ENCODE assay signal across 10 cellular contexts in the genomic region with DNA sequence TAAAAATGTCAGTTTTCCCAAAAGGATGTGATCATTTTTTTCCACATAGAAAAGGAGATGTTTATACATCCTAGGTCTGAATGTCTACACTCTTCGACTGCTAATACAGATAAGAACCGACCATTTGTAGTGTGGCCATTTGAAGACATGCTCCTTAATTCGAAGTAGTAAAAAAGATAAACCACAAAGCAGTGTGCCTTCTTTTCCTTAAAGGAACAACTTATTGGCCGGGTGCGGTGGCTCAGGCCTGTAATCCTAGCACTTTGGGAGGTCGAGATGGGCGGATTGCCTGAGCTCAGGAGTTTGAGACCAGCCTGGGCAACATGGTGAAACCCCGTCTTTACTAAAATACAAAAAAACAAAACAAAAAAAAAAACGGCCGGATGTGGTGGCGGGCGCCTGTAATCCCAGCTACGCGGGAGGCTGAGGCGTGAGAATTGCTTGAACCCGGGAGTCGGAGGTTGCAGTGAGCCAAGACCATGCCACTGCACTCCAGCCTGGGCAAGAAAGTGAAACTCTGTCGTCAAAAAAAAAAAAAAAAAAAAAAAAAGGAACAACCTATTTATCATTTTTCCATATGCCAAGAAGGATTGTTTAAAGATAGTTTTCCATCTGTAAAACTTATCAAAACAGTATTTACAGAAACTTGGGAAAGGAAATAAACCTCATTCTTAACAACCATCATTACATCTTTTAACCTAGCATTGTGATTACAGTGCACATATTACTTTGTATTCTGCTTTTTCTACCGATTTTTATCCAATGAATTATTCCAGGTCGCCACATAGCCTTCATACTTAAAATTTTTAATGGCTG. TPM values are rescaled to one million over a fixed set of nuclear protein-coding genes. Genes with fewer than 3 reads are reported as not detected.
DNase-seq lines count a peak whose midpoint lies in the region; ATAC-seq and TF ChIP-seq lines count a peak whose summit lies in the region.
"Had no signal": no experiment of that assay in that cellular context is flagged by ENCODE, and none has a peak within 500 bp of the region (broad histone marks: within the 10 kb centered on the region; RNA-seq: fewer than 3 reads in every experiment).

No MANE protein-coding gene starts in this region.

- no peaks in the 10 kb centered on the region for H3F3A ChIP-seq in Loucy (ENCODE audit: low read depth)

- H4K20me1 ChIP-seq in Loucy (ENCODE audit: insufficient read depth, low read length, poor library complexity, severe bottlenecking) = peaks cover 36% of the 10 kb centered on the region

- H2AFZ ChIP-seq in Loucy (ENCODE audit: low read length) = no peak overlapping the region

- no peaks in the 10 kb centered on the region for H3K27me3 ChIP-seq in CD8-positive, alpha-beta T cell (ENCODE audit: insufficient read depth, low read length)
- H3K27me3 ChIP-seq in Loucy (ENCODE audit: insufficient read depth, low read length, poor library complexity, severe bottlenecking) = no peaks in the 10 kb centered on the region

- H3K79me2 ChIP-seq in Loucy (ENCODE audit: insufficient read depth, low read length) = peaks cover 61% of the 10 kb centered on the region

- H3K36me3 ChIP-seq in CD8-positive, alpha-beta T cell (ENCODE audit: insufficient read depth, low read length) = no peaks in the 10 kb centered on the region
- no peaks in the 10 kb centered on the region for H3K36me3 ChIP-seq in Loucy (ENCODE audit: insufficient read depth, low read length)

- H3K27ac ChIP-seq in CD8-positive, alpha-beta T cell (ENCODE audit: low read depth, low read length) = no peak overlapping the region

- no peaks in the 10 kb centered on the region for H3K9me3 Mint-ChIP-seq in CD8-positive, alpha-beta T cell
- H3K9me3 Mint-ChIP-seq in brain (no peaks in the 10 kb centered on the region), nephron (no peaks in the 10 kb centered on the region)

- H3K4me1 ChIP-seq in CD8-positive, alpha-beta T cell (ENCODE audit: insufficient read depth, low read length) = peaks cover 4% of the 10 kb centered on the region
- peaks cover 28% of the 10 kb centered on the region for H3K4me1 ChIP-seq in Loucy (ENCODE audit: insufficient read depth, low read length, poor library complexity, severe bottlenecking)

- H3K9me3 ChIP-seq in CD8-positive, alpha-beta T cell (ENCODE audit: low read length) = no peaks in the 10 kb centered on the region
- H3K9me3 ChIP-seq in Loucy (ENCODE audit: insufficient read depth, low read depth, low read length) = no peaks in the 10 kb centered on the region

- POLR2A ChIA-PET in CD8-positive, alpha-beta T cell (lab: Charles Lee) = no interaction called here

- peak overlapping the region; percentile 92 for H3K4me2 ChIP-seq in Loucy (ENCODE audit: low read depth, low read length, poor library complexity, severe bottlenecking)

- peak overlapping the region; percentile 99 for H3K4me3 Mint-ChIP-seq in CD8-positive, alpha-beta T cell
- H3K4me3 Mint-ChIP-seq in brain = peak overlapping the region; percentile 87 to 99 (median 90)
- peak overlapping the region; percentile 88 to 97 (median 94) for H3K4me3 Mint-ChIP-seq in nephron

- CTCF ChIA-PET in CD8-positive, alpha-beta T cell (lab: Charles Lee) = interaction anchor here (0.6 to 1.1 kb wide), 4 partner anchors 21 to 71 kb away, joined by 3 to 5 read pairs (median 4); no protein-coding TSS in a partner anchor

- no peaks in the 10 kb centered on the region for H3K9me2 ChIP-seq in Loucy (replicated peaks; ENCODE audit: low read depth, low read length)

- intact Hi-C loops in CD8-positive, alpha-beta T cell (cut with DNase I, micrococcal nuclease) = loop anchor here (1.0 to 10.0 kb wide), 9 partner anchors 7 to 1362 kb away; a partner anchor contains a TSS

- ATAC-seq in CD8-positive, alpha-beta T cell = no peak

- no peaks in the 10 kb centered on the region for H3K27me3 Mint-ChIP-seq in CD8-positive, alpha-beta T cell (ENCODE audit: low read depth)
- peaks cover 7% of the 10 kb centered on the region for H3K27me3 Mint-ChIP-seq in brain
- no peaks in the 10 kb centered on the region for H3K27me3 Mint-ChIP-seq in nephron (ENCODE audit: low read depth)

- peaks cover 56% of the 10 kb centered on the region for H3K4me1 Mint-ChIP-seq in CD8-positive, alpha-beta T cell (ENCODE audit: low read depth)
- H3K4me1 Mint-ChIP-seq in brain (peaks cover 43% of the 10 kb centered on the region), nephron (peaks cover 22% of the 10 kb centered on the region)

- no peak for TF ChIP-seq CTCF in CD8-positive, alpha-beta T cell (IDR thresholded peaks at IDR 0.05)
- no peak for TF ChIP-seq CTCF in Loucy (conservative IDR thresholded peaks at IDR 0.05; ENCODE audit: low read length)
- TF ChIP-seq CTCF in brain (conservative IDR thresholded peaks at IDR 0.05) = no peak
- TF ChIP-seq CTCF in nephron (IDR thresholded peaks at IDR 0.05; ENCODE audit: unreplicated experiment in 3 of 3) = no peak

- H3K9ac ChIP-seq in Loucy (ENCODE audit: low read depth, low read length, poor library complexity, severe bottlenecking) = peak overlapping the region; percentile 95

- no peak for DNase-seq in CD8-positive, alpha-beta T cell
- DNase-seq in UCSD-AML1 (lab: John Stamatoyannopoulos, UW; ENCODE audit: unreplicated experiment) (no peak), activated gamma-delta T cell (lab: John Stamatoyannopoulos, UW) (no peak), germinal center (ENCODE audit: low spot score) (no peak), SKM-1 (lab: John Stamatoyannopoulos, UW; ENCODE audit: unreplicated experiment) (no peak)
- DNase-seq: cerebellar nuclear complex, GOT3 had no signal

- H3K36me3 Mint-ChIP-seq in CD8-positive, alpha-beta T cell = peaks cover 24% of the 10 kb centered on the region
- H3K36me3 Mint-ChIP-seq in brain (no peaks in the 10 kb centered on the region), nephron (ENCODE audit: low read depth) (no peaks in the 10 kb centered on the region)

- H3K4me3 ChIP-seq in CD8-positive, alpha-beta T cell (ENCODE audit: low read depth, low read length) = peak overlapping the region; percentile 33
- peak overlapping the region; percentile 97 for H3K4me3 ChIP-seq in Loucy (ENCODE audit: low read length, poor library complexity, severe bottlenecking)

- H3K27ac Mint-ChIP-seq in CD8-positive, alpha-beta T cell = peak overlapping the region; percentile 88
- H3K27ac Mint-ChIP-seq in brain (peak overlapping the region in 4 of 5 experiments; percentile 90 to 97 (median 96)), nephron (peak overlapping the region; percentile 94 to 99 (median 95))

RNA-seq across cellular contexts. Expression of a gene that starts 2.6 kb away (rescaled TPM):
- total RNA-seq in CD8-positive, alpha-beta T cell = 10 to 100 TPM; 22.7 to 24.5 TPM
- polyA plus RNA-seq in brain (ENCODE audit: insufficient read depth, low read depth, low replicate concordance) = 1.2 TPM
